In genomic region chr4:110849461-110849860, GRCh38 we compare ENCODE assay signal across 34 cellular contexts.
"Had no signal": no experiment of that assay in that cellular context is flagged by ENCODE, and none has a peak within 500 bp of the region (broad histone marks: within the 10 kb centered on the region; RNA-seq: fewer than 3 reads in every experiment).

No MANE protein-coding gene starts in this region.

- H3K4me3 Mint-ChIP-seq: activated B cell treated with CpG ODN at 0.5 μM for 24 hours; activated CD4-positive, alpha-beta memory T cell treated with anti-CD3 and anti-CD28 coated beads for 36 hours; activated naive CD4-positive, alpha-beta T cell treated with anti-CD3 and anti-CD28 coated beads, Interleukin-2, amount 10 ng/mL, durations not matched to agents 7 days and 5 days; activated naive CD8-positive, alpha-beta T cell; activated naive CD8-positive, alpha-beta T cell treated with anti-CD3 and anti-CD28 coated beads, Interleukin-2, amount 50 U/mL, for 24 hours; activated T-cell treated with anti-CD3 and anti-CD28 coated beads, Interleukin-2, amount 50 U/mL, for 4 hours; activated T-helper 1 cell treated with anti-CD3 and anti-CD28 coated beads, Interleukin-12 subunit alpha, Interleukin-12 subunit beta, Interleukin-2, Interleukin-4 antibody, amounts not matched to agents 30 ng/mL and 10 ng/mL and 1 ng/mL, durations not matched to agents 14 hours and 24 hours and 36 hours; brain had no signal

- H3K27me3 Mint-ChIP-seq: activated B cell treated with CpG ODN at 0.5 μM for 24 hours; activated CD4-positive, alpha-beta memory T cell treated with anti-CD3 and anti-CD28 coated beads for 36 hours; activated naive CD4-positive, alpha-beta T cell treated with anti-CD3 and anti-CD28 coated beads, Interleukin-2, amount 10 ng/mL, durations not matched to agents 7 days and 5 days; activated naive CD8-positive, alpha-beta T cell; activated naive CD8-positive, alpha-beta T cell treated with anti-CD3 and anti-CD28 coated beads, Interleukin-2, amount 50 U/mL, for 24 hours; brain had no signal

- H3K4me1 ChIP-seq: Peyer's patch had no signal

- H3K36me3 Mint-ChIP-seq: activated CD4-positive, alpha-beta memory T cell treated with anti-CD3 and anti-CD28 coated beads for 36 hours; activated naive CD4-positive, alpha-beta T cell treated with anti-CD3 and anti-CD28 coated beads, Interleukin-2, amount 10 ng/mL, durations not matched to agents 7 days and 5 days; activated naive CD8-positive, alpha-beta T cell; brain had no signal

- ATAC-seq: activated naive CD8-positive, alpha-beta T cell treated with anti-CD3 and anti-CD28 coated beads, Interleukin-2, amount 50 U/mL, for 24 hours; activated T-cell treated with anti-CD3 and anti-CD28 coated beads, Interleukin-2, amount 50 U/mL, for 4 hours; PC-3 had no signal

- DNase-seq: activated B cell treated with CpG ODN at 0.5 μM for 24 hours; activated CD4-positive, alpha-beta memory T cell treated with anti-CD3 and anti-CD28 coated beads for 36 hours; activated CD4-positive, alpha-beta T cell treated with anti-CD3 and anti-CD28 coated beads for 4 hours; activated CD4-positive, alpha-beta T cell treated with anti-CD3 and anti-CD28 coated beads, Interleukin-2, amount 50 U/mL, for 1 hour; activated CD4-positive, CD25-positive, alpha-beta regulatory T cell treated with anti-CD3 and anti-CD28 coated beads, Interleukin-2, amount 50 U/mL, for 72 hours; activated CD8-positive, alpha-beta memory T cell treated with anti-CD3 and anti-CD28 coated beads, Interleukin-2, amount 50 U/mL, for 4 hours; activated gamma-delta T cell treated with Interleukin-2 at 50 U/mL for 16 hours; activated naive CD4-positive, alpha-beta T cell treated with anti-CD3 and anti-CD28 coated beads, Interleukin-2, amount 10 ng/mL, durations not matched to agents 7 days and 5 days; activated naive CD8-positive, alpha-beta T cell treated with anti-CD3 and anti-CD28 coated beads, Interleukin-2, amount 50 U/mL, for 24 hours; activated T-cell treated with anti-CD3 and anti-CD28 coated beads for 4 hours; activated T-cell treated with anti-CD3 and anti-CD28 coated beads, Interleukin-2, amount 50 U/mL, for 4 hours; anterior cingulate cortex; caudate nucleus; Kasumi-1; MM.1S; MV-4-11; NCI-H1092; NCI-H1436 treated with DMSO at 0.1 percent for 48 hours; NCI-H1694 treated with DMSO at 0.1 percent for 48 hours; NCI-H2029; NCI-H345; NCI-H524 treated with DMSO at 0.1 percent for 48 hours; PC-3; Peyer's patch; RPMI8226; SIG-M5; SW 1271; T-helper 1 cell; T-helper 2 cell; T-helper 9 cell had no signal

- H3K9me3 ChIP-seq: Peyer's patch had no signal

- H3K36me3 ChIP-seq: Peyer's patch had no signal

- H3K4me1 Mint-ChIP-seq: activated B cell treated with CpG ODN at 0.5 μM for 24 hours; activated naive CD4-positive, alpha-beta T cell treated with anti-CD3 and anti-CD28 coated beads, Interleukin-2, amount 10 ng/mL, durations not matched to agents 7 days and 5 days; activated naive CD8-positive, alpha-beta T cell treated with anti-CD3 and anti-CD28 coated beads, Interleukin-2, amount 50 U/mL, for 24 hours had no signal

- H3K27ac ChIP-seq: Peyer's patch, VCaP had no signal

- H3K9me3 Mint-ChIP-seq: activated CD4-positive, alpha-beta memory T cell treated with anti-CD3 and anti-CD28 coated beads for 36 hours; activated naive CD4-positive, alpha-beta T cell treated with anti-CD3 and anti-CD28 coated beads, Interleukin-2, amount 10 ng/mL, durations not matched to agents 7 days and 5 days; activated naive CD8-positive, alpha-beta T cell treated with anti-CD3 and anti-CD28 coated beads, Interleukin-2, amount 50 U/mL, for 24 hours; activated T-cell treated with anti-CD3 and anti-CD28 coated beads, Interleukin-2, amount 50 U/mL, for 4 hours; activated T-helper 1 cell treated with anti-CD3 and anti-CD28 coated beads, Interleukin-12 subunit alpha, Interleukin-12 subunit beta, Interleukin-2, Interleukin-4 antibody, amounts not matched to agents 30 ng/mL and 10 ng/mL and 1 ng/mL, durations not matched to agents 14 hours and 24 hours and 36 hours; brain had no signal

- H3K27me3 ChIP-seq: Peyer's patch had no signal

- H3K4me3 ChIP-seq: Peyer's patch had no signal

- H3K27ac Mint-ChIP-seq: activated B cell treated with CpG ODN at 0.5 μM for 24 hours; activated CD4-positive, alpha-beta memory T cell treated with anti-CD3 and anti-CD28 coated beads for 36 hours; activated naive CD4-positive, alpha-beta T cell treated with anti-CD3 and anti-CD28 coated beads, Interleukin-2, amount 10 ng/mL, durations not matched to agents 7 days and 5 days; activated naive CD8-positive, alpha-beta T cell; activated naive CD8-positive, alpha-beta T cell treated with anti-CD3 and anti-CD28 coated beads, Interleukin-2, amount 50 U/mL, for 24 hours; activated T-helper 1 cell treated with anti-CD3 and anti-CD28 coated beads, Interleukin-12 subunit alpha, Interleukin-12 subunit beta, Interleukin-2, Interleukin-4 antibody, amounts not matched to agents 30 ng/mL and 10 ng/mL and 1 ng/mL, durations not matched to agents 14 hours and 24 hours and 36 hours; brain had no signal
